Comparison of ENCODE assay signal across 11 cellular contexts in genomic region chr7:2643386-2644229, GRCh38. TPM values are rescaled to one million over a fixed set of nuclear protein-coding genes. Genes with fewer than 3 reads are reported as not detected.
DNase-seq lines count a peak whose midpoint lies in the region; TF ChIP-seq lines count a peak whose summit lies in the region.
"Had no signal": no experiment of that assay in that cellular context is flagged by ENCODE, and none has a peak within 500 bp of the region (broad histone marks: within the 10 kb centered on the region; RNA-seq: fewer than 3 reads in every experiment).

No MANE protein-coding gene starts in this region.

- TF ChIP-seq EP300 in SK-N-SH (IDR thresholded peaks at IDR 0.05; ENCODE audit: borderline replicate concordance in 1 of 2, low read depth in 1 of 2, low read length in 1 of 2): peak in 1 of 2 experiments; percentile 18; a peak in 1 of 4 replicates

- peak overlapping the region; percentile 2 to 98; a peak in 3 of 4 replicates for H3K27ac ChIP-seq in SK-N-SH (ENCODE audit: low read depth in 2 of 2, low read length in 1 of 2)
- no peak overlapping the region for H3K27ac ChIP-seq in CD8-positive, alpha-beta memory T cell (ENCODE audit: low read depth, low read length)

- TF ChIP-seq CTCF in AG09309 (IDR thresholded peaks at IDR 0.05; ENCODE audit: control insufficient read depth, insufficient read depth, low read depth, low read length, missing control alignments): peak; percentile 5
- TF ChIP-seq CTCF in GM13977 (IDR thresholded peaks at IDR 0.05; ENCODE audit: extremely low read depth, insufficient read depth, missing control alignments): peak; percentile 42
- TF ChIP-seq CTCF in SK-N-SH (IDR thresholded peaks at IDR 0.05): peak; percentile 38
- peak; percentile 10 for TF ChIP-seq CTCF in glutamatergic neuron (IDR thresholded peaks at IDR 0.05; ENCODE audit: partially characterized antibody, unreplicated experiment)

- peaks cover 94% of the 10 kb centered on the region for H4K20me1 ChIP-seq in SK-N-SH (ENCODE audit: insufficient read depth)

- POLR2A ChIA-PET in SK-N-SH (lab: Yijun Ruan, JAX): interaction anchor here (0.9 to 2.2 kb wide), 3 partner anchors 9 to 14 kb away, joined by 3 to 8 read pairs (median 8); partner anchors contain the start of gene TTYH3
- POLR2A ChIA-PET in CD8-positive, alpha-beta memory T cell (lab: Charles Lee): interaction anchor here (2.2 kb wide), 1 partner anchor 12 kb away, joined by 10 read pairs; the partner anchor contains the start of gene TTYH3

- H3K36me3 ChIP-seq in SK-N-SH (replicated peaks in 1 of 2; ENCODE audit: control insufficient read depth in 1 of 2, insufficient read depth in 2 of 2, low read length in 1 of 2): peaks cover 13 to 22% of the 10 kb centered on the region in 2 experiments
- no peaks in the 10 kb centered on the region for H3K36me3 ChIP-seq in CD8-positive, alpha-beta memory T cell (ENCODE audit: insufficient read depth, low read length)
- H3K36me3 ChIP-seq in HAP-1 (replicated peaks): 0 out of 2 replicates have a peak, but pooled peaks cover 2% of the 10 kb centered on the region

- 88% methylated on average over 21 of the region's 29 CpGs for WGBS in SK-N-SH (ENCODE audit: low lambda C conversion rate)

- no peak overlapping the region for H2AFZ ChIP-seq in SK-N-SH (ENCODE audit: low read depth)

- H3K36me3 Mint-ChIP-seq in glutamatergic neuron (ENCODE audit: unreplicated experiment): no peaks in the 10 kb centered on the region
- H3K36me3 Mint-ChIP-seq in CD8-positive, alpha-beta memory T cell: no peaks in the 10 kb centered on the region

- peak; percentile 41 for TF ChIP-seq RAD21 in SK-N-SH (IDR thresholded peaks at IDR 0.05; ENCODE audit: low read length)

- H3K9me3 Mint-ChIP-seq in glutamatergic neuron (ENCODE audit: unreplicated experiment): no peaks in the 10 kb centered on the region
- no peaks in the 10 kb centered on the region for H3K9me3 Mint-ChIP-seq in CD8-positive, alpha-beta memory T cell

- H3K79me2 ChIP-seq in SK-N-SH (ENCODE audit: insufficient read depth): peaks cover 94% of the 10 kb centered on the region

- H3K4me3 ChIP-seq in AG09309 (ENCODE audit: control insufficient read depth, low read depth, low read length) (no peak overlapping the region), SK-N-SH (ENCODE audit: low read depth in 2 of 2, low read length in 1 of 2) (no peak overlapping the region), HAP-1 (no peak overlapping the region)
- H3K4me3 ChIP-seq in CD8-positive, alpha-beta memory T cell (ENCODE audit: low read length): no peak overlapping the region

- H3K4me1 Mint-ChIP-seq in glutamatergic neuron (ENCODE audit: low read depth, unreplicated experiment): peaks cover 11% of the 10 kb centered on the region
- H3K4me1 Mint-ChIP-seq in CD8-positive, alpha-beta memory T cell: peaks cover 14 to 24% (median 14%) of the 10 kb centered on the region in 3 donors

- peak overlapping the region; percentile 59; the same call in 1 of the 2 replicates for H3K4me2 ChIP-seq in SK-N-SH

- H3K27me3 Mint-ChIP-seq in glutamatergic neuron (ENCODE audit: unreplicated experiment): peaks cover 1% of the 10 kb centered on the region
- H3K27me3 Mint-ChIP-seq in CD8-positive, alpha-beta memory T cell: no peaks in the 10 kb centered on the region

- in situ Hi-C loops in GM13977 (cut with MboI; ENCODE audit: low pct_unique_long_range_greater_than_20kb, low sequenced_read_pairs, unreplicated experiment) (no loop called here), HAP-1 (cut with MboI; ENCODE audit: low sequenced_read_pairs) (no loop called here)

- H3K4me1 ChIP-seq in SK-N-SH (ENCODE audit: control insufficient read depth in 1 of 2, insufficient read depth in 2 of 2, low read depth in 1 of 2, low read length in 1 of 2) (peaks cover 44 to 84% of the 10 kb centered on the region in 2 experiments), HAP-1 (no peaks in the 10 kb centered on the region)
- H3K4me1 ChIP-seq in CD8-positive, alpha-beta memory T cell (ENCODE audit: insufficient read depth, low read length): peaks cover 15% of the 10 kb centered on the region

- no peaks in the 10 kb centered on the region for H3F3A ChIP-seq in SK-N-SH (replicated peaks; ENCODE audit: insufficient read depth)

- no peak for DNase-seq in AG09309 (ENCODE audit: low read depth)
- DNase-seq in GM13977 (ENCODE audit: low spot score): no peak
- DNase-seq in SK-N-SH: peak; percentile 70
- no peak for DNase-seq in glutamatergic neuron
- DNase-seq in mucosa of gallbladder (ENCODE audit: low spot score): no peak
- no peak for DNase-seq in DMS153 (lab: John Stamatoyannopoulos, UW)
- no peak for DNase-seq in CD8-positive, alpha-beta memory T cell
- no peak for DNase-seq in HAP-1 (ENCODE audit: low spot score in 2 of 2)
- DNase-seq: activated naive CD4-positive, alpha-beta T cell treated with Interleukin-2 at 50 U/mL for 16 hours; NCI-H510A treated with DMSO at 0.1 percent for 48 hours; T1000 had no signal

- CTCF ChIA-PET in SK-N-SH (lab: Yijun Ruan, JAX): interaction anchor here (0.6 to 5.9 kb wide), 17 partner anchors 9 to 192 kb away, joined by 3 to 54 read pairs (median 3); partner anchors contain the start of gene TTYH3
- CTCF ChIA-PET in CD8-positive, alpha-beta memory T cell (lab: Charles Lee): interaction anchor here (0.9 to 3.7 kb wide), 4 partner anchors 11 to 75 kb away, joined by 3 to 19 read pairs (median 5); no protein-coding TSS in a partner anchor

- H3K27ac Mint-ChIP-seq in glutamatergic neuron (ENCODE audit: unreplicated experiment): peak overlapping the region; percentile 28
- H3K27ac Mint-ChIP-seq in CD8-positive, alpha-beta memory T cell: no peak overlapping the region

- no peaks in the 10 kb centered on the region for H3K9me2 ChIP-seq in SK-N-SH

- H3K9ac ChIP-seq in SK-N-SH: no peak overlapping the region

- H3K4me3 Mint-ChIP-seq in glutamatergic neuron (ENCODE audit: unreplicated experiment): no peak overlapping the region
- H3K4me3 Mint-ChIP-seq in CD8-positive, alpha-beta memory T cell: peak overlapping the region in 3 of 7 donors; percentile 15 to 51 (median 29)

- H3K9me3 ChIP-seq in SK-N-SH (no peaks in the 10 kb centered on the region), HAP-1 (no peaks in the 10 kb centered on the region)
- H3K9me3 ChIP-seq in CD8-positive, alpha-beta memory T cell (ENCODE audit: low read length): no peaks in the 10 kb centered on the region

- no peaks in the 10 kb centered on the region for H3K27me3 ChIP-seq in SK-N-SH (ENCODE audit: insufficient read depth)
- no peaks in the 10 kb centered on the region for H3K27me3 ChIP-seq in CD8-positive, alpha-beta memory T cell (ENCODE audit: insufficient read depth, low read length, poor library complexity, severe bottlenecking)
- no peaks in the 10 kb centered on the region for H3K27me3 ChIP-seq in HAP-1 (ENCODE audit: low read depth)

TF ChIP-seq in SK-N-SH, 30 proteins besides CTCF, POLR2A, EP300 and RAD21:
- TF ChIP-seq GATA2 (CRISPR knock-in tag; IDR thresholded peaks at IDR 0.05) (peak; percentile 45), CHD2 (IDR thresholded peaks at IDR 0.05; ENCODE audit: low read length, partially characterized antibody) (no peak)

RNA-seq across cellular contexts. Expression of gene TTYH3, which starts 11.8 kb away (rescaled TPM):
- 65.3 and 105 TPM in 2 replicates for polyA plus RNA-seq in SK-N-SH (2012; rRNA removed)
- 44.6 and 83.8 TPM in 2 replicates for polyA plus RNA-seq in SK-N-SH (2012; cell fraction: cytosol; rRNA removed)
- polyA plus RNA-seq in SK-N-SH (2012; cell fraction: nucleus; rRNA removed): 139 and 151 TPM in 2 replicates
- total RNA-seq in glutamatergic neuron (ENCODE audit: unreplicated experiment) (324 TPM), mucosa of gallbladder (81.3 TPM)
- total RNA-seq in CD8-positive, alpha-beta memory T cell: 10 to 100 TPM; 20.2 to 22.2 TPM
- 2.1 TPM for polyA plus RNA-seq in CD8-positive, alpha-beta memory T cell

RNA-seq across cellular contexts. Expression of gene AMZ1, which starts 44.4 kb away (rescaled TPM):
- polyA plus RNA-seq in SK-N-SH (2012; rRNA removed): 0.15 and 0.19 TPM in 2 replicates
- 0.04 and 0.12 TPM in 2 replicates for polyA plus RNA-seq in SK-N-SH (2012; cell fraction: cytosol; rRNA removed)
- 0.29 and 0.69 TPM in 2 replicates for polyA plus RNA-seq in SK-N-SH (2012; cell fraction: nucleus; rRNA removed)
- total RNA-seq in glutamatergic neuron (ENCODE audit: unreplicated experiment) (0.15 TPM), mucosa of gallbladder (0.35 TPM)
- total RNA-seq in CD8-positive, alpha-beta memory T cell: under 1 TPM in 1 of 2 experiments, not detected in 1; 0.07 TPM
- polyA plus RNA-seq in CD8-positive, alpha-beta memory T cell: 0.08 TPM
